In the genomic region with DNA sequence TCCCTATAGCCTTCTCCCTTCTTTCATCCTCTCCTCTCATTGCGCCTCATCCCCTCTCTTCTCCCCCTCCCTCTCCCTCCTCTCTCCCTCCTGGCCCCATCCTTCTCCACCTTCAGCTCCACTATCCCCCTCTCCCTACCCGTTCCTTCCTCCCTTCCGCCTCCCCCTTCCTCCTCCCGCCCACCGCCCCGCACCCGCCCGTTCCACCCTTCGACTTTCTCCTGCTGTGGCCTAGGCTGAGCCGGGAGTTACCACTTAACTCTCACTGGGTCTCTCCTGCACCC, we compare ENCODE assay signal across 10 cellular contexts. TPM values are rescaled to one million over a fixed set of nuclear protein-coding genes. Genes with fewer than 3 reads are reported as not detected.
DNase-seq lines count a peak whose midpoint lies in the region; ATAC-seq and TF ChIP-seq lines count a peak whose summit lies in the region.
"Had no signal": no experiment of that assay in that cellular context is flagged by ENCODE, and none has a peak within 500 bp of the region (broad histone marks: within the 10 kb centered on the region; RNA-seq: fewer than 3 reads in every experiment).

No MANE protein-coding gene starts in this region.

- H3K4me1 ChIP-seq in BLaER1 treated with 17β-estradiol and CSF1 and Interleukin-3, amounts not matched to agents 10 nM and 100 nM = peaks cover 21 to 35% (median 30%) of the 10 kb centered on the region in 10 experiments
- H3K4me1 ChIP-seq in HUES6 (ENCODE audit: control insufficient read depth, insufficient read depth, low read length) (peaks cover 13% of the 10 kb centered on the region), osteoblast (ENCODE audit: insufficient read depth, low read length) (peaks cover 11% of the 10 kb centered on the region)

- H3K4me3 ChIP-seq in BLaER1 treated with 17β-estradiol and CSF1 and Interleukin-3, amounts not matched to agents 10 nM and 100 nM = peak overlapping the region in 9 of 10 experiments; percentile 57 to 71 (median 63); a peak in 15 of 20 replicates
- H3K4me3 ChIP-seq in HUES6 (ENCODE audit: low read depth, low read length) (peak overlapping the region; percentile 83), fibroblast of the aortic adventitia (ENCODE audit: low read depth, low read length) (peak overlapping the region; percentile 50), osteoblast (ENCODE audit: insufficient read depth, low read length) (no peak overlapping the region)

- no peaks in the 10 kb centered on the region for H3K79me2 ChIP-seq in osteoblast (ENCODE audit: insufficient read depth, low read length)

- no peaks in the 10 kb centered on the region; a peak in 1 of 22 replicates for H4K20me1 ChIP-seq in BLaER1 treated with 17β-estradiol and CSF1 and Interleukin-3, amounts not matched to agents 10 nM and 100 nM
- H4K20me1 ChIP-seq in osteoblast (ENCODE audit: insufficient read depth, low read length) = no peaks in the 10 kb centered on the region

- ATAC-seq in GM21423 (IDR thresholded peaks at IDR 0.05; ENCODE audit: unreplicated experiment) = no peak

- DNase-seq in fibroblast of the aortic adventitia (ENCODE audit: low read depth) = no peak
- DNase-seq in osteoblast (ENCODE audit: insufficient read length, low spot score, missing footprints) = peak; percentile 63
- DNase-seq in OCI-M1 (lab: John Stamatoyannopoulos, UW) = no peak
- DNase-seq in NCI-H510A (lab: John Stamatoyannopoulos, UW) = no peak
- no peak for DNase-seq in NCI-H1048 (lab: John Stamatoyannopoulos, UW)
- DNase-seq: NCI-H1436 had no signal

- TF ChIP-seq CTCF in fibroblast of the aortic adventitia (IDR thresholded peaks at IDR 0.05; ENCODE audit: insufficient read depth, low read length) (no peak), osteoblast (IDR thresholded peaks at IDR 0.05; ENCODE audit: extremely low read depth, low read depth, low read length) (no peak)

- H3K4me2 ChIP-seq in BLaER1 treated with 17β-estradiol and CSF1 and Interleukin-3, amounts not matched to agents 10 nM and 100 nM = peak overlapping the region; percentile 88 to 99 (median 96); a peak in 20 of 22 replicates
- peak overlapping the region; percentile 79 for H3K4me2 ChIP-seq in osteoblast (ENCODE audit: insufficient read depth, low read length)

- no peaks in the 10 kb centered on the region for H3K9me3 ChIP-seq in BLaER1 treated with 17β-estradiol and CSF1 and Interleukin-3, amounts not matched to agents 10 nM and 100 nM (replicated peaks in 1 of 11)
- H3K9me3 ChIP-seq in HUES6 (ENCODE audit: control insufficient read depth, insufficient read depth, low read depth, low read length) (no peaks in the 10 kb centered on the region), osteoblast (ENCODE audit: low read depth, low read length) (no peaks in the 10 kb centered on the region)

- H3K27me3 ChIP-seq in BLaER1 treated with 17β-estradiol and CSF1 and Interleukin-3, amounts not matched to agents 10 nM and 100 nM = peaks cover 39 to 54% (median 44%) of the 10 kb centered on the region in 11 experiments
- H3K27me3 ChIP-seq in HUES6 (ENCODE audit: control insufficient read depth, insufficient read depth, low read length) (peaks cover 36% of the 10 kb centered on the region), osteoblast (ENCODE audit: insufficient read depth, low read length) (peaks cover 47% of the 10 kb centered on the region)

- no peak overlapping the region for H3K27ac ChIP-seq in BLaER1 treated with 17β-estradiol and CSF1 and Interleukin-3, amounts not matched to agents 10 nM and 100 nM
- H3K27ac ChIP-seq in HUES6 (ENCODE audit: low read depth, low read length) (no peak overlapping the region), osteoblast (ENCODE audit: low read depth, low read length) (no peak overlapping the region)

- H3K36me3 ChIP-seq in BLaER1 treated with 17β-estradiol and CSF1 and Interleukin-3, amounts not matched to agents 10 nM and 100 nM = no peaks in the 10 kb centered on the region
- H3K36me3 ChIP-seq in HUES6 (ENCODE audit: control insufficient read depth, insufficient read depth, low read length) = no peaks in the 10 kb centered on the region
- H3K36me3 ChIP-seq in osteoblast (ENCODE audit: insufficient read depth, low read length) = no peaks in the 10 kb centered on the region

- H3K9ac ChIP-seq in BLaER1 treated with 17β-estradiol and CSF1 and Interleukin-3, amounts not matched to agents 10 nM and 100 nM = peak overlapping the region in 5 of 11 experiments; percentile 52 to 72 (median 71); a peak in 6 of 22 replicates
- no peak overlapping the region for H3K9ac ChIP-seq in HUES6 (ENCODE audit: low read length)

- H2AFZ ChIP-seq in osteoblast (ENCODE audit: low read length) = no peak overlapping the region

RNA-seq across cellular contexts. Expression of a gene that starts 1.6 kb away (rescaled TPM):
- total RNA-seq in fibroblast of the aortic adventitia (ENCODE audit: low replicate concordance) = 1.5 and 24.0 TPM in 2 replicates
- under 0.01 TPM in 1 of 2 replicates, not detected in the other for total RNA-seq in osteoblast
- total RNA-seq: activated CD8-positive, alpha-beta memory T cell treated with anti-CD3 and anti-CD28 coated beads for 36 hours had no signal

RNA-seq across cellular contexts. Expression of a gene that starts 9.3 kb away (rescaled TPM):
- total RNA-seq in fibroblast of the aortic adventitia (ENCODE audit: low replicate concordance) (154 and 189 TPM in 2 replicates), osteoblast (130 and 142 TPM in 2 replicates)

RNA-seq across cellular contexts. Expression of a gene that starts 21.6 kb away (rescaled TPM):
- 16.7 and 68.8 TPM in 2 replicates for total RNA-seq in fibroblast of the aortic adventitia (ENCODE audit: low replicate concordance)
- total RNA-seq in osteoblast = 53.6 TPM in 2 replicates

RNA-seq across cellular contexts. Expression of a gene that starts 46.2 kb away (rescaled TPM):
- total RNA-seq in fibroblast of the aortic adventitia (ENCODE audit: low replicate concordance) (26.8 and 44.6 TPM in 2 replicates), osteoblast (38.9 and 40.9 TPM in 2 replicates)

RNA-seq across cellular contexts. Expression of a gene that starts 47.8 kb away (rescaled TPM):
- total RNA-seq in fibroblast of the aortic adventitia (ENCODE audit: low replicate concordance) (49.0 and 55.8 TPM in 2 replicates), osteoblast (42.4 and 42.7 TPM in 2 replicates)
